Comparison of ENCODE assay signal across 10 cellular contexts in the genomic region with DNA sequence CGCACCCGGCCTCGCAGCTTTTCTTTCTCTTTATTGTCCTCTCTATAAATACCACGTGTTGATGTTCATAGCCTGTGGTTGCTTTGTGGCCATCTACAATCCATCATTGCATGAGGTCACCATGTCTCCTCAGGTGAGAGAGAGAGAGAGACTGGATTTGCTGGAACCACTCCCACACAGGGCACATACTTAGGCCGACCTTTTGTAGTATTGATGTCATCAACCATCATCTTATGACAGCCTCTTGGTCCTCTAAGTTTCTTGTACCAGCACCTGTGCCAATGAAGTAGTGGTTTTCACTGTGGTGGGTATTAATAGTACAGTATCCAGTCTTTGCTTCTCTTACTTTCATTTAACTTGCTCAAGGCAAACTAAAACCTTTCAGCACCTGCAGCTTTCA. TPM values are rescaled to one million over a fixed set of nuclear protein-coding genes. Genes with fewer than 3 reads are reported as not detected.
DNase-seq lines count a peak whose midpoint lies in the region; ATAC-seq and TF ChIP-seq lines count a peak whose summit lies in the region.
"Had no signal": no experiment of that assay in that cellular context is flagged by ENCODE, and none has a peak within 500 bp of the region (broad histone marks: within the 10 kb centered on the region; RNA-seq: fewer than 3 reads in every experiment).

No MANE protein-coding gene starts in this region.

- no peak overlapping the region for H3K4me3 Mint-ChIP-seq in activated CD4-positive, alpha-beta memory T cell treated with anti-CD3 and anti-CD28 coated beads, Interleukin-2, amount 10 ng/mL, durations not matched to agents 7 days and 5 days

- peak; percentile 42 for DNase-seq in HT1080 (ENCODE audit: low read depth)
- peak; percentile 23 for DNase-seq in choroid plexus epithelial cell (ENCODE audit: low read depth)
- peak; percentile 12 for DNase-seq in sigmoid colon
- DNase-seq in body of pancreas, result no peak
- DNase-seq in activated CD4-positive, alpha-beta memory T cell treated with anti-CD3 and anti-CD28 coated beads, Interleukin-2, amount 10 ng/mL, durations not matched to agents 7 days and 5 days, result no peak
- DNase-seq in stimulated activated CD4-positive, alpha-beta T cell treated with anti-CD3 and anti-CD28 coated beads, Interleukin-4, amount 100 ng/mL, for 1 hour, result no peak
- DNase-seq: activated gamma-delta T cell, NCI-H524 treated with DMSO at 0.1 percent for 48 hours had no signal

- no peak overlapping the region for H3K4me3 ChIP-seq in choroid plexus epithelial cell (ENCODE audit: low read depth, low read length)
- no peak overlapping the region for H3K4me3 ChIP-seq in sigmoid colon
- H3K4me3 ChIP-seq in body of pancreas, result no peak overlapping the region
- H3K4me3 ChIP-seq: prostate gland had no signal

- H3K36me3 ChIP-seq in sigmoid colon (no peaks in the 10 kb centered on the region), body of pancreas (replicated peaks in 1 of 2; ENCODE audit: insufficient read depth in 1 of 2, low read depth in 2 of 2) (no peaks in the 10 kb centered on the region)
- H3K36me3 ChIP-seq: prostate gland had no signal

- no peak for TF ChIP-seq POLR2A in sigmoid colon (IDR thresholded peaks at IDR 0.05)
- TF ChIP-seq POLR2A in body of pancreas (IDR thresholded peaks at IDR 0.05), result no peak

- H3K4me1 ChIP-seq in sigmoid colon (no peaks in the 10 kb centered on the region), body of pancreas (no peaks in the 10 kb centered on the region)
- H3K4me1 ChIP-seq: prostate gland had no signal

- TF ChIP-seq EP300 in sigmoid colon (IDR thresholded peaks at IDR 0.05), result no peak

- H3K36me3 Mint-ChIP-seq in activated CD4-positive, alpha-beta memory T cell treated with anti-CD3 and anti-CD28 coated beads, Interleukin-2, amount 10 ng/mL, durations not matched to agents 7 days and 5 days (ENCODE audit: low read depth), result no peaks in the 10 kb centered on the region

- ATAC-seq in GM21390 (IDR thresholded peaks at IDR 0.05; ENCODE audit: unreplicated experiment) (peak; percentile 71), body of pancreas (no peak)

- H3K27ac ChIP-seq in sigmoid colon, result no peak overlapping the region
- H3K27ac ChIP-seq in body of pancreas, result no peak overlapping the region
- H3K27ac ChIP-seq: prostate gland had no signal

- no peaks in the 10 kb centered on the region for H3K27me3 ChIP-seq in sigmoid colon
- H3K27me3 ChIP-seq in body of pancreas, result no peaks in the 10 kb centered on the region

- H3K27ac Mint-ChIP-seq in activated CD4-positive, alpha-beta memory T cell treated with anti-CD3 and anti-CD28 coated beads, Interleukin-2, amount 10 ng/mL, durations not matched to agents 7 days and 5 days, result no peak overlapping the region

- WGBS in sigmoid colon, 2 donors, result 63 to 83% methylated on average over 5 of the region's 5 CpGs
- WGBS in body of pancreas, 2 donors, result 73 to 74% methylated on average over 5 of the region's 5 CpGs

- H3K4me1 Mint-ChIP-seq in activated CD4-positive, alpha-beta memory T cell treated with anti-CD3 and anti-CD28 coated beads, Interleukin-2, amount 10 ng/mL, durations not matched to agents 7 days and 5 days, result peaks cover 5% of the 10 kb centered on the region

- CTCF ChIA-PET in activated CD4-positive, alpha-beta memory T cell treated with anti-CD3 and anti-CD28 coated beads, Interleukin-2, amount 10 ng/mL, durations not matched to agents 7 days and 5 days (lab: Charles Lee), result no interaction called here

- no peaks in the 10 kb centered on the region for H3K27me3 Mint-ChIP-seq in activated CD4-positive, alpha-beta memory T cell treated with anti-CD3 and anti-CD28 coated beads, Interleukin-2, amount 10 ng/mL, durations not matched to agents 7 days and 5 days

- no peaks in the 10 kb centered on the region for H3K9me3 Mint-ChIP-seq in activated CD4-positive, alpha-beta memory T cell treated with anti-CD3 and anti-CD28 coated beads, Interleukin-2, amount 10 ng/mL, durations not matched to agents 7 days and 5 days

- H3K9me3 ChIP-seq in sigmoid colon (no peaks in the 10 kb centered on the region), body of pancreas (no peaks in the 10 kb centered on the region)
- H3K9me3 ChIP-seq: prostate gland had no signal

- intact Hi-C loops in sigmoid colon (cut with DNase I), result loop anchor here (10.0 kb wide), 1 partner anchor 315 kb away; no protein-coding TSS in a partner anchor
- intact Hi-C loops in body of pancreas (cut with DNase I), result no loop called here

- POLR2A ChIA-PET in activated CD4-positive, alpha-beta memory T cell treated with anti-CD3 and anti-CD28 coated beads, Interleukin-2, amount 10 ng/mL, durations not matched to agents 7 days and 5 days (lab: Charles Lee), result no interaction called here

- TF ChIP-seq CTCF in choroid plexus epithelial cell (conservative IDR thresholded peaks at IDR 0.05; ENCODE audit: low read depth, low read length) (no peak), sigmoid colon (IDR thresholded peaks at IDR 0.05) (no peak), body of pancreas (IDR thresholded peaks at IDR 0.05) (no peak)

RNA-seq across cellular contexts. Expression of a gene that starts 22.8 kb away (rescaled TPM):
- total RNA-seq in HT1080 (2014; rRNA removed; shearing (Covaris generic)), result 0.33 TPM in 1 of 2 replicates, not detected in the other
- 0.94 and 1.4 TPM in 2 replicates for polyA plus RNA-seq in HT1080 (2015; cell fraction: cytosol; rRNA removed)
- polyA plus RNA-seq in HT1080 (2015; cell fraction: nucleus; rRNA removed), result 0.26 and 1.6 TPM in 2 replicates
- total RNA-seq in sigmoid colon, result 1 to 10 TPM in 3 of 4 donors, not detected in 1; 1.2 to 2.6 (median 2.5) TPM
- 1 to 10 TPM; 2.4 to 5.5 (median 2.5) TPM for polyA plus RNA-seq in sigmoid colon
- not detected for total RNA-seq in body of pancreas
- total RNA-seq in activated CD4-positive, alpha-beta memory T cell treated with anti-CD3 and anti-CD28 coated beads, Interleukin-2, amount 10 ng/mL, durations not matched to agents 7 days and 5 days, result not detected

RNA-seq across cellular contexts. Expression of a gene that starts 31.2 kb away (rescaled TPM):
- 0.05 TPM in 1 of 2 replicates, not detected in the other for total RNA-seq in HT1080 (2014; rRNA removed; shearing (Covaris generic))
- polyA plus RNA-seq in HT1080 (2015; cell fraction: cytosol; rRNA removed), result not detected in 2 replicates
- polyA plus RNA-seq in HT1080 (2015; cell fraction: nucleus; rRNA removed), result 0.07 TPM in 2 replicates
- under 1 TPM in 1 of 4 donors, not detected in 3; 0.16 TPM for total RNA-seq in sigmoid colon
- 1 to 10 TPM; 3.0 to 6.2 (median 4.2) TPM for polyA plus RNA-seq in sigmoid colon
- total RNA-seq in body of pancreas, result 1 to 10 TPM; 2.0 to 2.1 TPM
- not detected for total RNA-seq in activated CD4-positive, alpha-beta memory T cell treated with anti-CD3 and anti-CD28 coated beads, Interleukin-2, amount 10 ng/mL, durations not matched to agents 7 days and 5 days

RNA-seq across cellular contexts. Expression of a gene that starts 58.8 kb away (rescaled TPM):
- total RNA-seq in HT1080 (2014; rRNA removed; shearing (Covaris generic)), result 8.2 and 8.8 TPM in 2 replicates
- 7.9 and 9.0 TPM in 2 replicates for polyA plus RNA-seq in HT1080 (2015; cell fraction: cytosol; rRNA removed)
- polyA plus RNA-seq in HT1080 (2015; cell fraction: nucleus; rRNA removed), result 79.3 and 89.1 TPM in 2 replicates
- 100 to 1,000 TPM in 1 of 4 donors, 10 to 100 TPM in 3; 38.2 to 104 (median 66.9) TPM for total RNA-seq in sigmoid colon
- polyA plus RNA-seq in sigmoid colon, result 10 to 100 TPM in 1 of 3 donors, 1 to 10 TPM in 2; 1.8 to 15.9 (median 2.4) TPM
- 10 to 100 TPM; 19.2 to 28.0 TPM for total RNA-seq in body of pancreas
- total RNA-seq in activated CD4-positive, alpha-beta memory T cell treated with anti-CD3 and anti-CD28 coated beads, Interleukin-2, amount 10 ng/mL, durations not matched to agents 7 days and 5 days, result under 1 TPM; 0.05 TPM

Comparison
In these comparisons a context has a peak if more than half of its experiments do, and no peak if none do; other contexts are left out.
1. DNase-seq: peak in HT1080 (single experiment), choroid plexus epithelial cell (single experiment) and sigmoid colon (single experiment); none in body of pancreas (0 of 4), activated CD4-positive, alpha-beta memory T cell treated with anti-CD3 and anti-CD28 coated beads, Interleukin-2, amount 10 ng/mL, durations not matched to agents 7 days and 5 days (single experiment) and stimulated activated CD4-positive, alpha-beta T cell treated with anti-CD3 and anti-CD28 coated beads, Interleukin-4, amount 100 ng/mL, for 1 hour (single experiment).